ENCODE assay signal across 8 cellular contexts in genomic region chr2:64036343-64036742, GRCh38. TPM values are rescaled to one million over a fixed set of nuclear protein-coding genes. Genes with fewer than 3 reads are reported as not detected.
DNase-seq lines count a peak whose midpoint lies in the region; ATAC-seq and TF ChIP-seq lines count a peak whose summit lies in the region.

No MANE protein-coding gene starts in this region.

- ATAC-seq in GM19397 (IDR thresholded peaks at IDR 0.05; ENCODE audit: unreplicated experiment) (peak; percentile 72), HG03342 (IDR thresholded peaks at IDR 0.05; ENCODE audit: unreplicated experiment) (peak; percentile 99)

- H3K4me3 ChIP-seq in kidney epithelial cell (ENCODE audit: low read depth, low read length), result no peak overlapping the region
- H3K4me3 ChIP-seq in uterus, result no peak overlapping the region

- H3K27ac Mint-ChIP-seq in T-helper 1 cell treated with Interleukin-12 subunit alpha and Interleukin-12 subunit beta and Interleukin-4 antibody, amounts not matched to agents 30 μg/mL and 1 μg/mL, for 36 hours, result peak overlapping the region; percentile 89

- H3K4me1 ChIP-seq in uterus, result no peaks in the 10 kb centered on the region

- TF ChIP-seq CTCF in kidney epithelial cell (IDR thresholded peaks at IDR 0.05; ENCODE audit: insufficient read depth, low read length, poor library complexity, severe bottlenecking) (no peak), uterus (IDR thresholded peaks at IDR 0.05) (no peak)

- peaks cover 24% of the 10 kb centered on the region for H3K9me3 Mint-ChIP-seq in T-helper 1 cell treated with Interleukin-12 subunit alpha and Interleukin-12 subunit beta and Interleukin-4 antibody, amounts not matched to agents 30 μg/mL and 1 μg/mL, for 36 hours

- H3K4me3 Mint-ChIP-seq in T-helper 1 cell treated with Interleukin-12 subunit alpha and Interleukin-12 subunit beta and Interleukin-4 antibody, amounts not matched to agents 30 μg/mL and 1 μg/mL, for 36 hours, result peak overlapping the region; percentile 57

- peaks cover 37% of the 10 kb centered on the region for H3K4me1 Mint-ChIP-seq in T-helper 1 cell treated with Interleukin-12 subunit alpha and Interleukin-12 subunit beta and Interleukin-4 antibody, amounts not matched to agents 30 μg/mL and 1 μg/mL, for 36 hours (ENCODE audit: low read depth)

- intact Hi-C loops in uterus (cut with DNase I; ENCODE audit: low total_unique reads), result no loop called here

- DNase-seq in DMS53 treated with DMSO at 0.1 percent for 48 hours (lab: John Stamatoyannopoulos, UW; ENCODE audit: unreplicated experiment) (peak; percentile 25), kidney epithelial cell (ENCODE audit: low read depth) (peak; percentile 42), uterus (no peak), HuH-7.5 (ENCODE audit: low spot score) (no peak), NCI-H2196 treated with DMSO at 0.1 percent for 48 hours (lab: John Stamatoyannopoulos, UW; ENCODE audit: unreplicated experiment) (no peak)

- no peaks in the 10 kb centered on the region for H3K27me3 ChIP-seq in kidney epithelial cell (ENCODE audit: control insufficient read depth, insufficient read depth, low read length)
- H3K27me3 ChIP-seq in uterus, result no peaks in the 10 kb centered on the region

- no peak overlapping the region for H3K27ac ChIP-seq in uterus

- TF ChIP-seq POLR2A in uterus (IDR thresholded peaks at IDR 0.05), result no peak

- peaks cover 3% of the 10 kb centered on the region for H3K27me3 Mint-ChIP-seq in T-helper 1 cell treated with Interleukin-12 subunit alpha and Interleukin-12 subunit beta and Interleukin-4 antibody, amounts not matched to agents 30 μg/mL and 1 μg/mL, for 36 hours (ENCODE audit: low read depth)

- H3K36me3 ChIP-seq in kidney epithelial cell (ENCODE audit: control insufficient read depth, insufficient read depth, low read length) (no peaks in the 10 kb centered on the region), uterus (no peaks in the 10 kb centered on the region)

- H3K36me3 Mint-ChIP-seq in T-helper 1 cell treated with Interleukin-12 subunit alpha and Interleukin-12 subunit beta and Interleukin-4 antibody, amounts not matched to agents 30 μg/mL and 1 μg/mL, for 36 hours (ENCODE audit: low read depth), result peaks cover 18% of the 10 kb centered on the region

- no peaks in the 10 kb centered on the region for H3K9me3 ChIP-seq in uterus

RNA-seq across cellular contexts. Expression of gene VPS54, which starts 17.1 kb away (rescaled TPM):
- total RNA-seq in kidney epithelial cell, result 15.9 and 17.7 TPM in 2 replicates
- total RNA-seq in uterus, result 10 to 100 TPM; 32.1 to 55.2 (median 39.8) TPM

Comparison
In these comparisons a context has a peak if more than half of its experiments do, and no peak if none do; other contexts are left out.
1. DNase-seq: peak in DMS53 treated with DMSO at 0.1 percent for 48 hours (single experiment) and kidney epithelial cell (single experiment); none in uterus (0 of 2), HuH-7.5 (single experiment) and NCI-H2196 treated with DMSO at 0.1 percent for 48 hours (single experiment).